ENCODE assay signal across 27 cellular contexts in genomic region chr3:119715105-119715504, GRCh38. TPM values are rescaled to one million over a fixed set of nuclear protein-coding genes. Genes with fewer than 3 reads are reported as not detected.
"Had no signal": no experiment of that assay in that cellular context is flagged by ENCODE, and none has a peak within 500 bp of the region (broad histone marks: within the 10 kb centered on the region; RNA-seq: fewer than 3 reads in every experiment).

No MANE protein-coding gene starts in this region.

- H3K4me1 ChIP-seq: SJSA1 had no signal

- H3K27ac ChIP-seq: SJSA1 had no signal

- H3K4me3 ChIP-seq: SJSA1 had no signal

- H3K9me3 ChIP-seq: SJSA1 had no signal

- DNase-seq: activated CD4-positive, alpha-beta memory T cell treated with anti-CD3 and anti-CD28 coated beads for 36 hours; activated CD4-positive, alpha-beta T cell treated with anti-CD3 and anti-CD28 coated beads, Interleukin-2, amount 10 ng/mL, durations not matched to agents 7 days and 5 days; activated CD4-positive, CD25-positive, alpha-beta regulatory T cell; activated CD8-positive, alpha-beta memory T cell treated with anti-CD3 and anti-CD28 coated beads for 24 hours; activated effector memory CD4-positive, alpha-beta T cell treated with anti-CD3 and anti-CD28 coated beads, Interleukin-2, amount 50 U/mL, for 16 hours; activated naive CD4-positive, alpha-beta T cell treated with anti-CD3 and anti-CD28 coated beads for 36 hours; activated naive CD8-positive, alpha-beta T cell treated with anti-CD3 and anti-CD28 coated beads for 36 hours; activated T-cell treated with anti-CD3 and anti-CD28 coated beads, Interleukin-2, amount 50 U/mL, for 4 hours; KG1; NCI-H1105; NCI-H1436; NCI-H1694 treated with DMSO at 0.1 percent for 48 hours; NCI-H2029 treated with DMSO at 0.1 percent for 48 hours; NCI-H345; NCI-H510A; NCI-H526 treated with DMSO at 0.1 percent for 48 hours; NCI-H82; NK-92 treated with Interleukin-12 subunit alpha and Interleukin-12 subunit beta, amount 100 ng/mL, for 24 hours; OCI-M1; RPMI8226; SHP77; SW 1271 had no signal

- ATAC-seq: activated T-cell treated with anti-CD3 and anti-CD28 coated beads, Interleukin-2, amount 50 U/mL, for 4 hours; Panc1; SK-N-SH treated with all-trans-retinoic acid at 6 μM for 48 hours had no signal

- H3K36me3 ChIP-seq: SJSA1 had no signal

- H3K27me3 ChIP-seq: SJSA1 had no signal

RNA-seq across cellular contexts. Expression of gene CFAP91, which starts 12.3 kb away (rescaled TPM):
- total RNA-seq: activated CD4-positive, alpha-beta T cell treated with anti-CD3 and anti-CD28 coated beads, Interleukin-2, amount 10 ng/mL, durations not matched to agents 7 days and 5 days had no signal
- polyA plus RNA-seq: IgD-negative memory B cell had no signal

RNA-seq across cellular contexts. Expression of gene POPDC2, which starts 54.7 kb away (rescaled TPM):
- total RNA-seq: LHCN-M2 had no signal
